ENCODE assay signal across 25 cellular contexts in the genomic region with DNA sequence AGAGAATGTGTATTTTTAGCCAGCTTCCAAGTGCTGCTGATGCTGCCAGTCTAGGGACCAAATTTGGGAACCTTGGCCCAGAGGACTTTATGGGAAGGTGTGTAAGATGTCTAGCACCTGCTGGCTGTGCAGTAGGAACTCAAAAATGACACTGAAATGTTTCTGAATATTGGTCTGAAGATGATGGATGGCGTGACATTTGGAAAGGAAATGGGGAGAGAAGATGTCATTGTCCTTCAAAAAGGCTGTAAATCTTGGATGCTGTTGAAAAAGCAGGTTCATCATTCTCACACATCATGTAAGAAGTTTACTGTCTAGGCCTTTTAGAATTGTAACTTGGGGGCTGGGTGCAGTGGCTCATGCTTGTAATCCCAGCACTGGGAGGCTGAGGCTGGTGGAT. TPM values are rescaled to one million over a fixed set of nuclear protein-coding genes. Genes with fewer than 3 reads are reported as not detected.
A peak's percentile ranks its signal among the peaks of the same experiment; 100 is the strongest.
DNase-seq lines count a peak whose midpoint lies in the region; ATAC-seq and TF ChIP-seq lines count a peak whose summit lies in the region.
"Had no signal": no experiment of that assay in that cellular context is flagged by ENCODE, and none has a peak within 500 bp of the region (broad histone marks: within the 10 kb centered on the region; RNA-seq: fewer than 3 reads in every experiment).

No MANE protein-coding gene starts in this region.

- peaks cover 46% of the 10 kb centered on the region for H3K4me1 Mint-ChIP-seq in neural crest cell
- H3K4me1 Mint-ChIP-seq in stimulated activated effector memory CD8-positive, alpha-beta T cell treated with anti-CD3 and anti-CD28 coated beads, Interleukin-12 subunit alpha, Interleukin-12 subunit beta, amount 100 ng/mL, for 72 hours = peaks cover 12% of the 10 kb centered on the region

- H3K4me1 ChIP-seq in vagina (peaks cover 99% of the 10 kb centered on the region), transverse colon (peaks cover 20 to 39% (median 27%) of the 10 kb centered on the region in 4 donors)

- in situ Hi-C loops in transverse colon (cut with MboI; ENCODE audit: low pct_ligation_motif_present in 1 of 4, low pct_unique_long_range_greater_than_20kb in 1 of 4, low sequenced_read_pairs in 3 of 4) = no loop called here

- intact Hi-C loops in left ventricle myocardium superior (cut with micrococcal nuclease) = no loop called here
- intact Hi-C loops in left cardiac atrium (cut with DNase I) = no loop called here
- intact Hi-C loops in vagina (cut with DNase I) = no loop called here
- intact Hi-C loops in transverse colon (cut with DNase I; ENCODE audit: low total_unique reads) = no loop called here

- H3K36me3 Mint-ChIP-seq in neural crest cell (ENCODE audit: low read depth) = peaks cover 5% of the 10 kb centered on the region
- H3K36me3 Mint-ChIP-seq in stimulated activated effector memory CD8-positive, alpha-beta T cell treated with anti-CD3 and anti-CD28 coated beads, Interleukin-12 subunit alpha, Interleukin-12 subunit beta, amount 100 ng/mL, for 72 hours = no peaks in the 10 kb centered on the region
- H3K36me3 Mint-ChIP-seq: CD8-positive, alpha-beta T cell had no signal

- no peak for TF ChIP-seq EP300 in transverse colon (IDR thresholded peaks at IDR 0.05; ENCODE audit: low read depth)

- H3K27ac ChIP-seq in VCaP (peak overlapping the region; percentile 95; the same call in 1 of the 2 replicates), vagina (peak overlapping the region; percentile 27), transverse colon (no peak overlapping the region)
- H3K27ac ChIP-seq: BLaER1 treated with 17β-estradiol and CSF1 and Interleukin-3, amounts not matched to agents 10 nM and 100 nM; RWPE1 had no signal

- no peaks in the 10 kb centered on the region for H3K9me3 ChIP-seq in vagina
- no peaks in the 10 kb centered on the region for H3K9me3 ChIP-seq in transverse colon
- H3K9me3 ChIP-seq: BLaER1 treated with 17β-estradiol and CSF1 and Interleukin-3, amounts not matched to agents 10 nM and 100 nM; Caco-2; SK-N-SH had no signal

- TF ChIP-seq POLR2A in vagina (IDR thresholded peaks at IDR 0.05) = no peak
- TF ChIP-seq POLR2A in transverse colon (IDR thresholded peaks at IDR 0.05) = no peak

- H3K36me3 ChIP-seq in vagina = no peaks in the 10 kb centered on the region
- no peaks in the 10 kb centered on the region for H3K36me3 ChIP-seq in transverse colon
- H3K36me3 ChIP-seq: BLaER1 treated with 17β-estradiol and CSF1 and Interleukin-3, amounts not matched to agents 10 nM and 100 nM had no signal

- H3K9me3 Mint-ChIP-seq in neural crest cell = no peaks in the 10 kb centered on the region
- H3K9me3 Mint-ChIP-seq in stimulated activated effector memory CD8-positive, alpha-beta T cell treated with anti-CD3 and anti-CD28 coated beads, Interleukin-12 subunit alpha, Interleukin-12 subunit beta, amount 100 ng/mL, for 72 hours = no peaks in the 10 kb centered on the region
- H3K9me3 Mint-ChIP-seq: CD8-positive, alpha-beta T cell; GM23338; H9; HFFc6; IgD-negative memory B cell had no signal

- no peaks in the 10 kb centered on the region for H3K27me3 ChIP-seq in vagina
- no peaks in the 10 kb centered on the region for H3K27me3 ChIP-seq in transverse colon

- H3K4me3 Mint-ChIP-seq in neural crest cell = peak overlapping the region; percentile 31
- no peak overlapping the region for H3K4me3 Mint-ChIP-seq in stimulated activated effector memory CD8-positive, alpha-beta T cell treated with anti-CD3 and anti-CD28 coated beads, Interleukin-12 subunit alpha, Interleukin-12 subunit beta, amount 100 ng/mL, for 72 hours
- H3K4me3 Mint-ChIP-seq: CD8-positive, alpha-beta T cell; GM23338; H9; HFFc6 had no signal

- ATAC-seq in left ventricle myocardium superior (peak; percentile 44), left cardiac atrium (no peak)
- no peak for ATAC-seq in stimulated activated effector memory CD8-positive, alpha-beta T cell treated with anti-CD3 and anti-CD28 coated beads, Interleukin-12 subunit alpha, Interleukin-12 subunit beta, amount 100 ng/mL, for 72 hours
- ATAC-seq: CD8-positive, alpha-beta T cell; GM23338; Panc1 had no signal

- TF ChIP-seq CTCF in VCaP (conservative IDR thresholded peaks at IDR 0.05) = no peak
- TF ChIP-seq CTCF in neural crest cell (conservative IDR thresholded peaks at IDR 0.05) = no peak
- TF ChIP-seq CTCF in vagina (IDR thresholded peaks at IDR 0.05) = no peak
- TF ChIP-seq CTCF in transverse colon (IDR thresholded peaks at IDR 0.05) = no peak

- DNase-seq in left ventricle myocardium superior (no peak), left cardiac atrium (no peak), neural crest cell (ENCODE audit: low read depth, low spot score) (no peak), vagina (ENCODE audit: extremely low spot score in 2 of 2) (no peak), iPS-NIHi11 (ENCODE audit: low spot score) (no peak), transverse colon (no peak)
- no peak for DNase-seq in stimulated activated effector memory CD8-positive, alpha-beta T cell treated with anti-CD3 and anti-CD28 coated beads, Interleukin-12 subunit alpha, Interleukin-12 subunit beta, amount 100 ng/mL, for 72 hours (ENCODE audit: low spot score in 2 of 2)
- DNase-seq: AML-193; Caco-2; CD8-positive, alpha-beta T cell; H9; HFFc6; NCI-H1092; NCI-H1417 treated with DMSO at 0.1 percent for 48 hours; NCI-H1694 treated with DMSO at 0.1 percent for 48 hours; NCI-H2081; NCI-H2227 treated with DMSO at 0.1 percent for 48 hours; NCI-H526 treated with DMSO at 0.1 percent for 48 hours; SK-N-SH had no signal

- no peaks in the 10 kb centered on the region for H3K27me3 Mint-ChIP-seq in neural crest cell (ENCODE audit: low read depth)

- WGBS in transverse colon (ENCODE audit: low coverage in 1 of 2), 2 donors = 96 to 100% methylated on average over 1 of the region's 1 CpG

- H3K27ac Mint-ChIP-seq in neural crest cell (ENCODE audit: unreplicated experiment) = peak overlapping the region; percentile 27
- H3K27ac Mint-ChIP-seq in stimulated activated effector memory CD8-positive, alpha-beta T cell treated with anti-CD3 and anti-CD28 coated beads, Interleukin-12 subunit alpha, Interleukin-12 subunit beta, amount 100 ng/mL, for 72 hours = no peak overlapping the region
- H3K27ac Mint-ChIP-seq: CD8-positive, alpha-beta T cell; GM23338; H9; HFFc6 had no signal

- H3K4me3 ChIP-seq in vagina = no peak overlapping the region
- H3K4me3 ChIP-seq in transverse colon = no peak overlapping the region
- H3K4me3 ChIP-seq: BLaER1 treated with 17β-estradiol and CSF1 and Interleukin-3, amounts not matched to agents 10 nM and 100 nM; GM23338 had no signal

RNA-seq across cellular contexts. Expression of gene EPN2, which starts 6.7 kb away (rescaled TPM):
- total RNA-seq in left ventricle myocardium superior (94.5 TPM), left cardiac atrium (10 to 100 TPM; 74.1 to 82.2 TPM), neural crest cell (45.5 and 47.3 TPM in 2 replicates), vagina (65.6 TPM), transverse colon (10 to 100 TPM; 30.4 to 98.7 (median 65.5) TPM)

Comparison
In these comparisons a context has a peak if more than half of its experiments do, and no peak if none do; other contexts are left out.
1. H3K27ac ChIP-seq: peak in VCaP (single experiment) and vagina (single experiment); none in transverse colon (0 of 4).